Comparison of ENCODE assay signal across 1 cellular context in genomic region chr6:3135668-3136297, GRCh38.
TF ChIP-seq lines count a peak whose summit lies in the region.

No MANE protein-coding gene starts in this region.

TF ChIP-seq in HepG2, 621 proteins besides CTCF, POLR2A, EP300 and RAD21 (continued from another document and continues in another):
- TF ChIP-seq HNF4A (CRISPR knock-in tag; IDR thresholded peaks at IDR 0.05) (peak; percentile 54), ZNF580 (CRISPR knock-in tag; IDR thresholded peaks at IDR 0.05; ENCODE audit: borderline replicate concordance, low read depth) (no peak), FOXK2 (IDR thresholded peaks at IDR 0.05) (no peak), ZNF629 (CRISPR knock-in tag; conservative IDR thresholded peaks at IDR 0.05) (no peak), ADNP (CRISPR knock-in tag; IDR thresholded peaks at IDR 0.05) (no peak), KLF11 (CRISPR knock-in tag; IDR thresholded peaks at IDR 0.05) (0 out of 2 replicates have a peak, but pooled peaks have one; percentile 56), ZNF30 (CRISPR knock-in tag; IDR thresholded peaks at IDR 0.05) (no peak), KMT2A (CRISPR knock-in tag; IDR thresholded peaks at IDR 0.05) (no peak), ZNF180 (CRISPR knock-in tag; IDR thresholded peaks at IDR 0.05; ENCODE audit: borderline replicate concordance, low read depth) (no peak), ZNF18 (CRISPR knock-in tag; IDR thresholded peaks at IDR 0.05; ENCODE audit: insufficient replicate concordance) (no peak), TFE3 (CRISPR knock-in tag; IDR thresholded peaks at IDR 0.05) (peak; percentile 46; the same call in 1 of the 2 replicates), ZBTB40 (IDR thresholded peaks at IDR 0.05) (peak; percentile 52), ZBTB40 (CRISPR knock-in tag; IDR thresholded peaks at IDR 0.05) (no peak; the same call in 1 of the 2 replicates), TSC22D2 (CRISPR knock-in tag; IDR thresholded peaks at IDR 0.05; ENCODE audit: borderline replicate concordance) (no peak), JUNB (CRISPR knock-in tag; IDR thresholded peaks at IDR 0.05; ENCODE audit: borderline replicate concordance) (no peak), ZNF614 (CRISPR knock-in tag; IDR thresholded peaks at IDR 0.05; ENCODE audit: borderline replicate concordance) (0 out of 2 replicates have a peak, but pooled peaks have one; percentile 49), ZNF530 (CRISPR knock-in tag; IDR thresholded peaks at IDR 0.05; ENCODE audit: low read depth) (no peak), ZBTB14 (CRISPR knock-in tag; IDR thresholded peaks at IDR 0.05) (no peak), ARID3A (IDR thresholded peaks at IDR 0.05; ENCODE audit: low read depth, low read length) (peak; percentile 90), YEATS2 (CRISPR knock-in tag; IDR thresholded peaks at IDR 0.05; ENCODE audit: borderline replicate concordance) (no peak), NFIC (IDR thresholded peaks at IDR 0.05; ENCODE audit: low read length) (no peak; the same call in 1 of the 2 replicates), TP53 (CRISPR knock-in tag; conservative IDR thresholded peaks at IDR 0.05) (no peak), PHF20 (CRISPR knock-in tag; IDR thresholded peaks at IDR 0.05) (no peak), SP2 (CRISPR knock-in tag; IDR thresholded peaks at IDR 0.05) (no peak), THAP7 (CRISPR knock-in tag; IDR thresholded peaks at IDR 0.05) (no peak), MAFF (IDR thresholded peaks at IDR 0.05; ENCODE audit: low read depth, low read length) (no peak), SMARCC2 (IDR thresholded peaks at IDR 0.05) (no peak), RBAK (CRISPR knock-in tag; IDR thresholded peaks at IDR 0.05) (no peak), TCF12 (IDR thresholded peaks at IDR 0.05) (no peak), TCF12 (CRISPR knock-in tag; IDR thresholded peaks at IDR 0.05) (no peak), CEBPZ (IDR thresholded peaks at IDR 0.05; ENCODE audit: low read length) (no peak), ZNF234 (CRISPR knock-in tag; conservative IDR thresholded peaks at IDR 0.05) (no peak), BRD4 (CRISPR knock-in tag; IDR thresholded peaks at IDR 0.05) (no peak), ZC3H13 (CRISPR knock-in tag; IDR thresholded peaks at IDR 0.05) (no peak), SATB2 (CRISPR knock-in tag; IDR thresholded peaks at IDR 0.05) (no peak), NFATC3 (CRISPR knock-in tag; IDR thresholded peaks at IDR 0.05) (no peak), DMTF1 (CRISPR knock-in tag; IDR thresholded peaks at IDR 0.05) (no peak), NKX3-1 (CRISPR knock-in tag; IDR thresholded peaks at IDR 0.05) (no peak), TBX2 (CRISPR knock-in tag; IDR thresholded peaks at IDR 0.05; ENCODE audit: borderline replicate concordance) (no peak; the same call in 1 of the 2 replicates), ZNF432 (CRISPR knock-in tag; IDR thresholded peaks at IDR 0.05; ENCODE audit: borderline replicate concordance) (no peak), ZNF615 (CRISPR knock-in tag; IDR thresholded peaks at IDR 0.05; ENCODE audit: borderline replicate concordance) (peak; percentile 11; the same call in 1 of the 2 replicates), ZNF660 (CRISPR knock-in tag; IDR thresholded peaks at IDR 0.05; ENCODE audit: borderline replicate concordance, low read depth) (no peak)
